10 cellular contexts compared by ENCODE assay signal in genomic region chr16:67548265-67549126, GRCh38. TPM values are rescaled to one million over a fixed set of nuclear protein-coding genes. Genes with fewer than 3 reads are reported as not detected.
DNase-seq lines count a peak whose midpoint lies in the region; ATAC-seq and TF ChIP-seq lines count a peak whose summit lies in the region.
"Had no signal": no experiment of that assay in that cellular context is flagged by ENCODE, and none has a peak within 500 bp of the region (broad histone marks: within the 10 kb centered on the region; RNA-seq: fewer than 3 reads in every experiment).

No MANE protein-coding gene starts in this region.

- ATAC-seq in GM21529 (IDR thresholded peaks at IDR 0.05; ENCODE audit: unreplicated experiment) (peak; percentile 46), HG03457 (IDR thresholded peaks at IDR 0.05; ENCODE audit: unreplicated experiment) (no peak), GM18505 (IDR thresholded peaks at IDR 0.05; ENCODE audit: unreplicated experiment) (no peak)

- no peak for TF ChIP-seq CTCF in OCI-LY3 (IDR thresholded peaks at IDR 0.05; ENCODE audit: low read depth, low read length)

- H3K27ac Mint-ChIP-seq in CD4-positive, alpha-beta memory T cell: peak overlapping the region; percentile 71 to 96 (median 91)

- H3K27me3 ChIP-seq in CD4-positive, alpha-beta memory T cell (ENCODE audit: insufficient read depth, low read length): no peaks in the 10 kb centered on the region
- no peaks in the 10 kb centered on the region for H3K27me3 ChIP-seq in OCI-LY3 (ENCODE audit: low read depth, low read length)

- peaks cover 42% of the 10 kb centered on the region for H3K4me1 ChIP-seq in CD4-positive, alpha-beta memory T cell (ENCODE audit: insufficient read depth, low read length)
- H3K4me1 ChIP-seq in OCI-LY3 (ENCODE audit: low read length): peaks cover 23% of the 10 kb centered on the region

- H3K9me3 ChIP-seq in CD4-positive, alpha-beta memory T cell (ENCODE audit: control insufficient read depth in 1 of 2, low read length in 2 of 2): no peaks in the 10 kb centered on the region
- H3K9me3 ChIP-seq in OCI-LY3 (ENCODE audit: insufficient read depth, low read length): no peaks in the 10 kb centered on the region

- DNase-seq in CD4-positive, alpha-beta memory T cell: no peak
- DNase-seq in germinal center (ENCODE audit: low spot score) (peak; percentile 81), pons (ENCODE audit: low spot score) (no peak), NCI-H2107 treated with DMSO at 0.1 percent for 48 hours (lab: John Stamatoyannopoulos, UW; ENCODE audit: unreplicated experiment) (no peak)
- DNase-seq: activated gamma-delta T cell, DMS79 had no signal

- H2AFZ ChIP-seq in OCI-LY3 (ENCODE audit: low read depth, low read length): no peak overlapping the region

- intact Hi-C loops in CD4-positive, alpha-beta memory T cell (cut with micrococcal nuclease): no loop called here

- peak overlapping the region; percentile 42 for H3K27ac ChIP-seq in CD4-positive, alpha-beta memory T cell (ENCODE audit: low read depth, low read length)
- 0 out of 2 replicates have a peak overlapping the region, but pooled peaks have one; percentile 14 for H3K27ac ChIP-seq in OCI-LY3 (ENCODE audit: low read length)

- H3K27me3 Mint-ChIP-seq in CD4-positive, alpha-beta memory T cell: no peaks in the 10 kb centered on the region

- no peaks in the 10 kb centered on the region for H3K79me2 ChIP-seq in OCI-LY3 (ENCODE audit: low read length)

- H3K9ac ChIP-seq in OCI-LY3 (ENCODE audit: low read length): no peak overlapping the region

- CTCF ChIA-PET in CD4-positive, alpha-beta memory T cell (lab: Charles Lee; ENCODE audit: partially characterized antibody): interaction anchor here (0.6 to 9.3 kb wide), 21 partner anchors 11 to 380 kb away, joined by 3 to 361 read pairs (median 14); partner anchors contain the start of genes ACD, C16orf86, CARMIL2 and CTCF

- H4K20me1 ChIP-seq in OCI-LY3 (ENCODE audit: insufficient read depth, low read length): 0 out of 2 replicates have a peak, but pooled peaks cover 4% of the 10 kb centered on the region

- peaks cover 29 to 58% (median 41%) of the 10 kb centered on the region in 4 donors for H3K4me1 Mint-ChIP-seq in CD4-positive, alpha-beta memory T cell

- H3K36me3 Mint-ChIP-seq in CD4-positive, alpha-beta memory T cell: peaks cover 4 to 11% of the 10 kb centered on the region in 2 donors

- no peak for TF ChIP-seq POLR2A in GM18505 (IDR thresholded peaks at IDR 0.05; ENCODE audit: borderline replicate concordance, extremely low read depth, insufficient read depth, insufficient read length)

- H3K4me3 ChIP-seq in CD4-positive, alpha-beta memory T cell (ENCODE audit: low read length in 2 of 2): no peak overlapping the region
- H3K4me3 ChIP-seq in OCI-LY3 (ENCODE audit: low read length): no peak overlapping the region

- H3K36me3 ChIP-seq in CD4-positive, alpha-beta memory T cell (ENCODE audit: insufficient read depth, low read length): no peaks in the 10 kb centered on the region
- H3K36me3 ChIP-seq in OCI-LY3 (replicated peaks; ENCODE audit: low read depth, low read length): peaks cover 30% of the 10 kb centered on the region

- no peaks in the 10 kb centered on the region for H3K9me3 Mint-ChIP-seq in CD4-positive, alpha-beta memory T cell

- H3K4me3 Mint-ChIP-seq in CD4-positive, alpha-beta memory T cell: peak overlapping the region in 5 of 8 donors; percentile 78 to 91 (median 87)

- POLR2A ChIA-PET in CD4-positive, alpha-beta memory T cell (lab: Charles Lee; ENCODE audit: partially characterized antibody): interaction anchor here (0.9 to 20.3 kb wide), 14 partner anchors 11 to 387 kb away, joined by 4 to 706 read pairs (median 8); partner anchors contain the start of genes ACD, C16orf86, CARMIL2 and CTCF

- H3K4me2 ChIP-seq in OCI-LY3 (ENCODE audit: low read length): peak overlapping the region; percentile 56

RNA-seq across cellular contexts. Expression of gene CTCF, which starts 13.8 kb away (rescaled TPM):
- total RNA-seq in CD4-positive, alpha-beta memory T cell: 10 to 100 TPM; 69.8 to 72.5 TPM
- polyA plus RNA-seq in CD4-positive, alpha-beta memory T cell: 10 to 100 TPM; 26.5 to 85.7 TPM

RNA-seq across cellular contexts. Expression of gene RIPOR1, which starts 19.9 kb away (rescaled TPM):
- total RNA-seq in CD4-positive, alpha-beta memory T cell: 10 to 100 TPM; 46.8 to 53.8 TPM
- 1 to 10 TPM in 1 of 2 donors, under 1 TPM in 1; 0.75 to 7.1 TPM for polyA plus RNA-seq in CD4-positive, alpha-beta memory T cell
